In genomic region chr11:126628450-126628789, GRCh38 we compare ENCODE assay signal across 21 cellular contexts.
DNase-seq lines count a peak whose midpoint lies in the region; ATAC-seq, FAIRE-seq and TF ChIP-seq lines count a peak whose summit lies in the region.
"Had no signal": no experiment of that assay in that cellular context is flagged by ENCODE, and none has a peak within 500 bp of the region (broad histone marks: within the 10 kb centered on the region; RNA-seq: fewer than 3 reads in every experiment).

No MANE protein-coding gene starts in this region.

- H3K27ac ChIP-seq in liver (ENCODE audit: low read depth in 1 of 2, low read length in 2 of 2) (peak overlapping the region; percentile 68 to 84), right lobe of liver (peak overlapping the region in 1 of 3 donors; percentile 59), SK-N-SH (ENCODE audit: low read depth in 2 of 2, low read length in 1 of 2) (peak overlapping the region; percentile 2 to 20; a peak in 2 of 4 replicates), pancreas (no peak overlapping the region)
- H3K27ac ChIP-seq: A549, HL-60 had no signal

- 76% methylated on average over 1 of the region's 1 CpG for WGBS in liver
- WGBS in right lobe of liver (ENCODE audit: insufficient coverage, low coverage, low lambda C conversion rate, missing lambda C conversion rate), result 73% methylated on average over 1 of the region's 1 CpG
- WGBS in SK-N-SH (ENCODE audit: low lambda C conversion rate), result 70% methylated on average over 1 of the region's 1 CpG
- WGBS in pancreas, 2 donors, result 84 to 96% methylated on average over 1 of the region's 1 CpG

- POLR2A ChIA-PET in SK-N-SH (lab: Yijun Ruan, JAX), result no interaction called here

- no peak for ATAC-seq in right lobe of liver
- ATAC-seq in left lobe of liver, result no peak
- no peak for ATAC-seq in pancreas
- ATAC-seq: A549, HCT116, PC-3, T-cell had no signal

- H3K9me3 ChIP-seq in liver (ENCODE audit: control insufficient read depth in 4 of 4, low read length in 3 of 4), result no peaks in the 10 kb centered on the region
- no peaks in the 10 kb centered on the region for H3K9me3 ChIP-seq in right lobe of liver
- no peaks in the 10 kb centered on the region for H3K9me3 ChIP-seq in SK-N-SH
- no peaks in the 10 kb centered on the region for H3K9me3 ChIP-seq in pancreas
- H3K9me3 ChIP-seq: A549 had no signal

- H2AFZ ChIP-seq in SK-N-SH (ENCODE audit: low read depth), result no peak overlapping the region

- no peaks in the 10 kb centered on the region for H3K9me2 ChIP-seq in SK-N-SH

- DNase-seq in right lobe of liver (no peak), SK-N-SH (no peak), left lobe of liver (ENCODE audit: low spot score) (peak; percentile 74), pancreas (no peak), GM03348 (ENCODE audit: low spot score) (no peak)
- DNase-seq in stimulated activated naive CD4-positive, alpha-beta T cell (lab: John Stamatoyannopoulos, UW), result no peak
- DNase-seq: Calu3; CD8-positive, alpha-beta memory T cell; DMS79 treated with DMSO at 0.1 percent for 48 hours; GF-D8; Kasumi-1; NCI-H1105 treated with DMSO at 0.1 percent for 48 hours; NCI-H82; NK-92 treated with Interleukin-12 subunit alpha and Interleukin-12 subunit beta, amount 100 ng/mL, for 24 hours; PC-3; T-cell had no signal

- TF ChIP-seq EP300 in SK-N-SH (IDR thresholded peaks at IDR 0.05; ENCODE audit: borderline replicate concordance in 1 of 2, low read depth in 1 of 2, low read length in 1 of 2), result no peak

- TF ChIP-seq POLR2A in right lobe of liver (IDR thresholded peaks at IDR 0.05), result no peak

- intact Hi-C loops in right lobe of liver (cut with DNase I), result no loop called here
- intact Hi-C loops in pancreas (cut with DNase I), result no loop called here

- no peaks in the 10 kb centered on the region for H4K20me1 ChIP-seq in SK-N-SH (ENCODE audit: insufficient read depth)

- H3K79me2 ChIP-seq in SK-N-SH (ENCODE audit: insufficient read depth), result no peaks in the 10 kb centered on the region

- H3K4me3 ChIP-seq in liver (ENCODE audit: low read depth in 1 of 3, low read length in 3 of 3), result no peak overlapping the region
- no peak overlapping the region for H3K4me3 ChIP-seq in right lobe of liver
- H3K4me3 ChIP-seq in SK-N-SH (ENCODE audit: low read depth in 2 of 2, low read length in 1 of 2), result no peak overlapping the region
- no peak overlapping the region for H3K4me3 ChIP-seq in pancreas
- H3K4me3 ChIP-seq: A549 had no signal

- H3K4me1 ChIP-seq in liver (ENCODE audit: control insufficient read depth in 4 of 4, insufficient read depth in 4 of 4, low read length in 3 of 4) (peaks cover 15 to 56% (median 47%) of the 10 kb centered on the region in 4 donors), right lobe of liver (peaks cover 0 to 41% (median 16%) of the 10 kb centered on the region in 4 donors), SK-N-SH (ENCODE audit: control insufficient read depth in 1 of 2, insufficient read depth in 2 of 2, low read depth in 1 of 2, low read length in 1 of 2) (peaks cover 9 to 18% of the 10 kb centered on the region in 2 experiments; a peak in 3 of 4 replicates), pancreas (peaks cover 9 to 13% (median 12%) of the 10 kb centered on the region in 3 donors)
- H3K4me1 ChIP-seq: A549 had no signal

- no peaks in the 10 kb centered on the region for H3K27me3 ChIP-seq in liver (ENCODE audit: control insufficient read depth in 4 of 4, insufficient read depth in 4 of 4, low read length in 3 of 4)
- H3K27me3 ChIP-seq in right lobe of liver, result no peaks in the 10 kb centered on the region
- H3K27me3 ChIP-seq in SK-N-SH (ENCODE audit: insufficient read depth), result no peaks in the 10 kb centered on the region
- no peaks in the 10 kb centered on the region for H3K27me3 ChIP-seq in pancreas

- TF ChIP-seq CTCF in liver (IDR thresholded peaks at IDR 0.05; ENCODE audit: low read depth, low read length, missing input control), result no peak
- TF ChIP-seq CTCF in right lobe of liver (IDR thresholded peaks at IDR 0.05), result no peak
- TF ChIP-seq CTCF in SK-N-SH (IDR thresholded peaks at IDR 0.05), result no peak
- TF ChIP-seq CTCF in pancreas (IDR thresholded peaks at IDR 0.05), result no peak

- FAIRE-seq in pancreas (lab: Jason Lieb, UNC), result no peak
- FAIRE-seq: A549, GM12892 had no signal

- no peaks in the 10 kb centered on the region for H3F3A ChIP-seq in SK-N-SH (replicated peaks; ENCODE audit: insufficient read depth)

- H3K36me3 ChIP-seq in liver (ENCODE audit: control insufficient read depth in 4 of 4, insufficient read depth in 3 of 4, low read depth in 1 of 4, low read length in 3 of 4) (no peaks in the 10 kb centered on the region), right lobe of liver (no peaks in the 10 kb centered on the region), SK-N-SH (replicated peaks in 1 of 2; ENCODE audit: control insufficient read depth in 1 of 2, insufficient read depth in 2 of 2, low read length in 1 of 2) (no peaks in the 10 kb centered on the region), pancreas (no peaks in the 10 kb centered on the region)

- CTCF ChIA-PET in SK-N-SH (lab: Yijun Ruan, JAX), result interaction anchor here (1.9 kb wide), 1 partner anchor 21 kb away, joined by 6 read pairs; no protein-coding TSS in a partner anchor

- H3K9ac ChIP-seq in liver (ENCODE audit: low read depth in 1 of 2, low read length in 2 of 2) (no peak overlapping the region), SK-N-SH (no peak overlapping the region)

- 0 out of 2 replicates have a peak overlapping the region, but pooled peaks have one; percentile 39 for H3K4me2 ChIP-seq in SK-N-SH
- H3K4me2 ChIP-seq: A549 had no signal

- no peak for TF ChIP-seq RAD21 in liver (IDR thresholded peaks at IDR 0.05)
- no peak for TF ChIP-seq RAD21 in SK-N-SH (IDR thresholded peaks at IDR 0.05; ENCODE audit: low read length)

TF ChIP-seq in liver, 16 proteins besides CTCF, POLR2A, EP300 and RAD21:
- TF ChIP-seq ATF3 (IDR thresholded peaks at IDR 0.05) (no peak), ZBTB33 (IDR thresholded peaks at IDR 0.05) (no peak)

TF ChIP-seq in SK-N-SH, 30 proteins besides CTCF, POLR2A, EP300 and RAD21:
- TF ChIP-seq ZBTB33 (IDR thresholded peaks at IDR 0.05; ENCODE audit: borderline replicate concordance, low read depth) (no peak), SMC3 (IDR thresholded peaks at IDR 0.05; ENCODE audit: low read depth, low read length) (no peak), TAF1 (IDR thresholded peaks at IDR 0.05; ENCODE audit: borderline replicate concordance, low read depth, low read length) (no peak)
- TF ChIP-seq, protein P1, sequence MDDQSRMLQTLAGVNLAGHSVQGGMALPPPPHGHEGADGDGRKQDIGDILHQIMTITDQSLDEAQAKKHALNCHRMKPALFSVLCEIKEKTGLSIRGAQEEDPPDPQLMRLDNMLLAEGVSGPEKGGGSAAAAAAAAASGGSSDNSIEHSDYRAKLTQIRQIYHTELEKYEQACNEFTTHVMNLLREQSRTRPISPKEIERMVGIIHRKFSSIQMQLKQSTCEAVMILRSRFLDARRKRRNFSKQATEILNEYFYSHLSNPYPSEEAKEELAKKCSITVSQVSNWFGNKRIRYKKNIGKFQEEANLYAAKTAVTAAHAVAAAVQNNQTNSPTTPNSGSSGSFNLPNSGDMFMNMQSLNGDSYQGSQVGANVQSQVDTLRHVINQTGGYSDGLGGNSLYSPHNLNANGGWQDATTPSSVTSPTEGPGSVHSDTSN (IDR thresholded peaks at IDR 0.05), result no peak
- TF ChIP-seq, protein P2, sequence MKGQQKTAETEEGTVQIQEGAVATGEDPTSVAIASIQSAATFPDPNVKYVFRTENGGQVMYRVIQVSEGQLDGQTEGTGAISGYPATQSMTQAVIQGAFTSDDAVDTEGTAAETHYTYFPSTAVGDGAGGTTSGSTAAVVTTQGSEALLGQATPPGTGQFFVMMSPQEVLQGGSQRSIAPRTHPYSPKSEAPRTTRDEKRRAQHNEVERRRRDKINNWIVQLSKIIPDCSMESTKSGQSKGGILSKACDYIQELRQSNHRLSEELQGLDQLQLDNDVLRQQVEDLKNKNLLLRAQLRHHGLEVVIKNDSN (IDR thresholded peaks at IDR 0.05; ENCODE audit: borderline replicate concordance, low read depth), result no peak
- TF ChIP-seq, protein P3, sequence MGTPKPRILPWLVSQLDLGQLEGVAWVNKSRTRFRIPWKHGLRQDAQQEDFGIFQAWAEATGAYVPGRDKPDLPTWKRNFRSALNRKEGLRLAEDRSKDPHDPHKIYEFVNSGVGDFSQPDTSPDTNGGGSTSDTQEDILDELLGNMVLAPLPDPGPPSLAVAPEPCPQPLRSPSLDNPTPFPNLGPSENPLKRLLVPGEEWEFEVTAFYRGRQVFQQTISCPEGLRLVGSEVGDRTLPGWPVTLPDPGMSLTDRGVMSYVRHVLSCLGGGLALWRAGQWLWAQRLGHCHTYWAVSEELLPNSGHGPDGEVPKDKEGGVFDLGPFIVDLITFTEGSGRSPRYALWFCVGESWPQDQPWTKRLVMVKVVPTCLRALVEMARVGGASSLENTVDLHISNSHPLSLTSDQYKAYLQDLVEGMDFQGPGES (IDR thresholded peaks at IDR 0.05; ENCODE audit: low read depth, low read length), result no peak

Comparison
In these comparisons a context has a peak if more than half of its experiments do, and no peak if none do; other contexts are left out.
1. H3K27ac ChIP-seq: peak in liver (2 of 2) and SK-N-SH (2 of 2); none in pancreas (0 of 4).